In genomic region chr12:57461904-57462306, GRCh38 we compare ENCODE assay signal across 8 cellular contexts. TPM values are rescaled to one million over a fixed set of nuclear protein-coding genes. Genes with fewer than 3 reads are reported as not detected.
DNase-seq lines count a peak whose midpoint lies in the region; ATAC-seq and TF ChIP-seq lines count a peak whose summit lies in the region.

No MANE protein-coding gene starts in this region.

- peak overlapping the region; percentile 75 for H3K4me3 Mint-ChIP-seq in nephron progenitor cell

- H3K27ac Mint-ChIP-seq in nephron progenitor cell, result no peak overlapping the region

- in situ Hi-C loops in Caki2 (cut with HindIII; ENCODE audit: low pct_unique_long_range_greater_than_20kb, low sequenced_read_pairs), result no loop called here

- H3K27me3 Mint-ChIP-seq in nephron progenitor cell (ENCODE audit: low read depth, poor library complexity), result peaks cover 54% of the 10 kb centered on the region

- no peaks in the 10 kb centered on the region for H3K36me3 Mint-ChIP-seq in nephron progenitor cell (ENCODE audit: low read depth)

- TF ChIP-seq CTCF in nephron progenitor cell (IDR thresholded peaks at IDR 0.05), result no peak

- ATAC-seq in HG03571 (IDR thresholded peaks at IDR 0.05; ENCODE audit: unreplicated experiment) (no peak), HG02759 (IDR thresholded peaks at IDR 0.05; ENCODE audit: unreplicated experiment) (no peak), HG03457 (IDR thresholded peaks at IDR 0.05; ENCODE audit: unreplicated experiment) (no peak)

- H3K4me1 Mint-ChIP-seq in nephron progenitor cell, result peaks cover 48% of the 10 kb centered on the region

- no peaks in the 10 kb centered on the region for H3K9me3 Mint-ChIP-seq in nephron progenitor cell

- peak; percentile 69 for DNase-seq in Caki2 (ENCODE audit: low read depth)
- peak; percentile 16 for DNase-seq in NCI-H226
- DNase-seq in effector CD8-positive, alpha-beta T cell (lab: John Stamatoyannopoulos, UW), result peak; percentile 26
- no peak for DNase-seq in nephron progenitor cell
- no peak for DNase-seq in amniotic stem cell (lab: John Stamatoyannopoulos, UW)

RNA-seq across cellular contexts. Expression of gene GLI1, which starts 2.3 kb away (rescaled TPM):
- total RNA-seq in Caki2 (2014; rRNA removed; shearing (Covaris generic); ENCODE audit: low replicate concordance), result 0.57 and 1.8 TPM in 2 replicates

RNA-seq across cellular contexts. Expression of gene INHBE, which starts 6.8 kb away (rescaled TPM):
- not detected in 2 replicates for total RNA-seq in Caki2 (2014; rRNA removed; shearing (Covaris generic); ENCODE audit: low replicate concordance)

RNA-seq across cellular contexts. Expression of gene ARHGAP9, which starts 17.8 kb away (rescaled TPM):
- not detected in 2 replicates for total RNA-seq in Caki2 (2014; rRNA removed; shearing (Covaris generic); ENCODE audit: low replicate concordance)

RNA-seq across cellular contexts. Expression of gene MARS1, which starts 26.0 kb away (rescaled TPM):
- total RNA-seq in Caki2 (2014; rRNA removed; shearing (Covaris generic); ENCODE audit: low replicate concordance), result 285 and 315 TPM in 2 replicates

RNA-seq across cellular contexts. Expression of gene INHBC, which starts 27.3 kb away (rescaled TPM):
- total RNA-seq in Caki2 (2014; rRNA removed; shearing (Covaris generic); ENCODE audit: low replicate concordance), result not detected in 2 replicates

Comparison
In these comparisons a context has a peak if more than half of its experiments do, and no peak if none do; other contexts are left out.
1. DNase-seq: peak in Caki2 (single experiment), NCI-H226 (single experiment) and effector CD8-positive, alpha-beta T cell (single experiment); none in nephron progenitor cell (single experiment) and amniotic stem cell (single experiment).